ENCODE assay signal across 2 cellular contexts in genomic region chr6:3037578-3038365, GRCh38.
TF ChIP-seq lines count a peak whose summit lies in the region.

No MANE protein-coding gene starts in this region.

TF ChIP-seq in GM23338, 12 proteins besides CTCF, POLR2A, EP300 and RAD21:
- no peak for TF ChIP-seq POLR2AphosphoS5 (IDR thresholded peaks at IDR 0.05; ENCODE audit: low read depth)
- no peak for TF ChIP-seq EZH2phosphoT487 (IDR thresholded peaks at IDR 0.05; ENCODE audit: unreplicated experiment)
- no peak for TF ChIP-seq NANOG (IDR thresholded peaks at IDR 0.05; ENCODE audit: borderline replicate concordance)
- no peak for TF ChIP-seq REST (IDR thresholded peaks at IDR 0.05; ENCODE audit: unreplicated experiment)

TF ChIP-seq in HepG2, 621 proteins besides CTCF, POLR2A, EP300 and RAD21:
- no peak for TF ChIP-seq ZNF691 (CRISPR knock-in tag; IDR thresholded peaks at IDR 0.05; ENCODE audit: borderline replicate concordance, low read depth)
- no peak for TF ChIP-seq ZNF580 (CRISPR knock-in tag; IDR thresholded peaks at IDR 0.05; ENCODE audit: borderline replicate concordance, low read depth)
- TF ChIP-seq NFE2L2 (IDR thresholded peaks at IDR 0.05; ENCODE audit: low read length) = no peak
- TF ChIP-seq ZSCAN21 (CRISPR knock-in tag; IDR thresholded peaks at IDR 0.05; ENCODE audit: borderline replicate concordance) = no peak
- no peak for TF ChIP-seq ZNF841 (CRISPR knock-in tag; IDR thresholded peaks at IDR 0.05; ENCODE audit: borderline replicate concordance)
- no peak for TF ChIP-seq ZBTB40 (IDR thresholded peaks at IDR 0.05)
- TF ChIP-seq ZBTB40 (CRISPR knock-in tag; IDR thresholded peaks at IDR 0.05) = no peak
- TF ChIP-seq ZNF749 (CRISPR knock-in tag; IDR thresholded peaks at IDR 0.05; ENCODE audit: borderline replicate concordance) = no peak
- no peak for TF ChIP-seq RBM39 (IDR thresholded peaks at IDR 0.05; ENCODE audit: low read depth, low read length, poor library complexity, severe bottlenecking)
- no peak for TF ChIP-seq ZNF333 (CRISPR knock-in tag; IDR thresholded peaks at IDR 0.05; ENCODE audit: borderline replicate concordance)
- no peak for TF ChIP-seq TRAFD1 (CRISPR knock-in tag; IDR thresholded peaks at IDR 0.05; ENCODE audit: borderline replicate concordance)
- no peak for TF ChIP-seq HOXA3 (CRISPR knock-in tag; IDR thresholded peaks at IDR 0.05)
- TF ChIP-seq GLMP (CRISPR knock-in tag; IDR thresholded peaks at IDR 0.05; ENCODE audit: borderline replicate concordance) = no peak
- TF ChIP-seq ZNF83 (CRISPR knock-in tag; IDR thresholded peaks at IDR 0.05; ENCODE audit: borderline replicate concordance) = no peak
- TF ChIP-seq MZF1 (CRISPR knock-in tag; IDR thresholded peaks at IDR 0.05; ENCODE audit: borderline replicate concordance) = no peak
